Comparison of ENCODE assay signal across 1 cellular context in the genomic region with DNA sequence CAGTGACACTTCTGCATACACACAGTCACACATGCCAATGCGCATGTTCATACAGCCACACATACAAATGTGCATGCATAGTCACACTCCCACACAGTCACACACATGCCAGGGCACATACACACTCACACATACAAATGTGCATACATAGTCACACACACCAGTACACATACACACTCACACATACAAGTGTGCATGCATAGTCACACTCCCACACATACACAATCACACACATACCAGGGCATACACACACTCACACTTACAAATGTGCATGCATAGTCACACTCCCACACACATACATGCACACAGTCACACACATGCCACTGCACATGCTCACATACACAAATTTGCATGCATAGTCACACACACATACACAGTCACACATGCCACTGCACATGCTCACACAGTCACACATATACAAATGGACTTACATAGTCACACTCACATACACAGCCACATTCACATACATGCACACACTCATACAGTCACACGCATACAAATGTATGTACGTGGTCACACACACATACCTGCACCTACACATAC.
TF ChIP-seq lines count a peak whose summit lies in the region.

No MANE protein-coding gene starts in this region.

TF ChIP-seq in HEK293, 187 proteins besides CTCF, POLR2A, EP300 and RAD21:
- TF ChIP-seq, protein P1, sequence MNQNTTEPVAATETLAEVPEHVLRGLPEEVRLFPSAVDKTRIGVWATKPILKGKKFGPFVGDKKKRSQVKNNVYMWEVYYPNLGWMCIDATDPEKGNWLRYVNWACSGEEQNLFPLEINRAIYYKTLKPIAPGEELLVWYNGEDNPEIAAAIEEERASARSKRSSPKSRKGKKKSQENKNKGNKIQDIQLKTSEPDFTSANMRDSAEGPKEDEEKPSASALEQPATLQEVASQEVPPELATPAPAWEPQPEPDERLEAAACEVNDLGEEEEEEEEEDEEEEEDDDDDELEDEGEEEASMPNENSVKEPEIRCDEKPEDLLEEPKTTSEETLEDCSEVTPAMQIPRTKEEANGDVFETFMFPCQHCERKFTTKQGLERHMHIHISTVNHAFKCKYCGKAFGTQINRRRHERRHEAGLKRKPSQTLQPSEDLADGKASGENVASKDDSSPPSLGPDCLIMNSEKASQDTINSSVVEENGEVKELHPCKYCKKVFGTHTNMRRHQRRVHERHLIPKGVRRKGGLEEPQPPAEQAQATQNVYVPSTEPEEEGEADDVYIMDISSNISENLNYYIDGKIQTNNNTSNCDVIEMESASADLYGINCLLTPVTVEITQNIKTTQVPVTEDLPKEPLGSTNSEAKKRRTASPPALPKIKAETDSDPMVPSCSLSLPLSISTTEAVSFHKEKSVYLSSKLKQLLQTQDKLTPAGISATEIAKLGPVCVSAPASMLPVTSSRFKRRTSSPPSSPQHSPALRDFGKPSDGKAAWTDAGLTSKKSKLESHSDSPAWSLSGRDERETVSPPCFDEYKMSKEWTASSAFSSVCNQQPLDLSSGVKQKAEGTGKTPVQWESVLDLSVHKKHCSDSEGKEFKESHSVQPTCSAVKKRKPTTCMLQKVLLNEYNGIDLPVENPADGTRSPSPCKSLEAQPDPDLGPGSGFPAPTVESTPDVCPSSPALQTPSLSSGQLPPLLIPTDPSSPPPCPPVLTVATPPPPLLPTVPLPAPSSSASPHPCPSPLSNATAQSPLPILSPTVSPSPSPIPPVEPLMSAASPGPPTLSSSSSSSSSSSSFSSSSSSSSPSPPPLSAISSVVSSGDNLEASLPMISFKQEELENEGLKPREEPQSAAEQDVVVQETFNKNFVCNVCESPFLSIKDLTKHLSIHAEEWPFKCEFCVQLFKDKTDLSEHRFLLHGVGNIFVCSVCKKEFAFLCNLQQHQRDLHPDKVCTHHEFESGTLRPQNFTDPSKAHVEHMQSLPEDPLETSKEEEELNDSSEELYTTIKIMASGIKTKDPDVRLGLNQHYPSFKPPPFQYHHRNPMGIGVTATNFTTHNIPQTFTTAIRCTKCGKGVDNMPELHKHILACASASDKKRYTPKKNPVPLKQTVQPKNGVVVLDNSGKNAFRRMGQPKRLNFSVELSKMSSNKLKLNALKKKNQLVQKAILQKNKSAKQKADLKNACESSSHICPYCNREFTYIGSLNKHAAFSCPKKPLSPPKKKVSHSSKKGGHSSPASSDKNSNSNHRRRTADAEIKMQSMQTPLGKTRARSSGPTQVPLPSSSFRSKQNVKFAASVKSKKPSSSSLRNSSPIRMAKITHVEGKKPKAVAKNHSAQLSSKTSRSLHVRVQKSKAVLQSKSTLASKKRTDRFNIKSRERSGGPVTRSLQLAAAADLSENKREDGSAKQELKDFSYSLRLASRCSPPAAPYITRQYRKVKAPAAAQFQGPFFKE (tag by site-specific recombination; IDR thresholded peaks at IDR 0.05; ENCODE audit: borderline replicate concordance) = 0 out of 2 replicates have a peak, but pooled peaks have one; percentile 73
- TF ChIP-seq ZBTB21 (tag by site-specific recombination; IDR thresholded peaks at IDR 0.05) (no peak), ZNF560 (tag by site-specific recombination; IDR thresholded peaks at IDR 0.05; ENCODE audit: borderline replicate concordance) (no peak), TSHZ1 (tag by site-specific recombination; IDR thresholded peaks at IDR 0.05; ENCODE audit: borderline replicate concordance) (no peak), YY2 (tag by site-specific recombination; IDR thresholded peaks at IDR 0.05) (no peak), SP2 (tag by site-specific recombination; IDR thresholded peaks at IDR 0.05) (no peak), ZFHX2 (tag by site-specific recombination; conservative IDR thresholded peaks at IDR 0.05) (peak; percentile 79), ZNF791 (tag by site-specific recombination; IDR thresholded peaks at IDR 0.05) (no peak), ZNF221 (tag by site-specific recombination; IDR thresholded peaks at IDR 0.05; ENCODE audit: borderline replicate concordance) (no peak), BCL11A (tag by site-specific recombination; IDR thresholded peaks at IDR 0.05; ENCODE audit: low read depth) (no peak), KLF16 (tag by site-specific recombination; IDR thresholded peaks at IDR 0.05) (no peak), ZNF416 (tag by site-specific recombination; IDR thresholded peaks at IDR 0.05) (no peak), ZNF530 (tag by site-specific recombination; IDR thresholded peaks at IDR 0.05; ENCODE audit: low read depth) (no peak), ZNF366 (tag by site-specific recombination; conservative IDR thresholded peaks at IDR 0.05) (no peak), ZNF585B (tag by site-specific recombination; IDR thresholded peaks at IDR 0.05) (no peak), ZBTB8A (tag by site-specific recombination; IDR thresholded peaks at IDR 0.05) (no peak), ZNF324 (tag by site-specific recombination; IDR thresholded peaks at IDR 0.05) (no peak), WT1 (tag by site-specific recombination; IDR thresholded peaks at IDR 0.05) (no peak), ZNF626 (tag by site-specific recombination; IDR thresholded peaks at IDR 0.05) (no peak), ZNF10 (tag by site-specific recombination; IDR thresholded peaks at IDR 0.05) (no peak), MEIS1 (CRISPR knock-in tag; IDR thresholded peaks at IDR 0.05; ENCODE audit: borderline replicate concordance) (no peak), ZNF433 (tag by site-specific recombination; IDR thresholded peaks at IDR 0.05; ENCODE audit: low read depth) (no peak), ZNF704 (tag by site-specific recombination; IDR thresholded peaks at IDR 0.05) (no peak), ZNF692 (tag by site-specific recombination; IDR thresholded peaks at IDR 0.05) (no peak), ZNF274 (IDR thresholded peaks at IDR 0.05; ENCODE audit: low read length) (no peak), ZNF274 (tag by site-specific recombination; IDR thresholded peaks at IDR 0.05; ENCODE audit: borderline replicate concordance) (no peak; the same call in 1 of the 2 replicates), OSR2 (tag by site-specific recombination; IDR thresholded peaks at IDR 0.05) (no peak), ZNF610 (tag by site-specific recombination; IDR thresholded peaks at IDR 0.05; ENCODE audit: borderline replicate concordance) (no peak), ZNF18 (tag by site-specific recombination; IDR thresholded peaks at IDR 0.05) (peak; percentile 96), ZNF670 (tag by site-specific recombination; IDR thresholded peaks at IDR 0.05; ENCODE audit: low read depth) (no peak), ZNF747 (tag by site-specific recombination; IDR thresholded peaks at IDR 0.05) (peak; percentile 60; the same call in 1 of the 2 replicates), RBAK (tag by site-specific recombination; IDR thresholded peaks at IDR 0.05) (no peak), SALL2 (tag by site-specific recombination; IDR thresholded peaks at IDR 0.05; ENCODE audit: borderline replicate concordance) (no peak), ZNF202 (tag by site-specific recombination; IDR thresholded peaks at IDR 0.05; ENCODE audit: borderline replicate concordance) (0 out of 2 replicates have a peak, but pooled peaks have one; percentile 25), ZNF138 (tag by site-specific recombination; IDR thresholded peaks at IDR 0.05; ENCODE audit: borderline replicate concordance) (no peak), ZNF501 (tag by site-specific recombination; IDR thresholded peaks at IDR 0.05) (no peak), EGR2 (tag by site-specific recombination; IDR thresholded peaks at IDR 0.05; ENCODE audit: low read depth) (peak; percentile 66)
- TF ChIP-seq, protein P2, sequence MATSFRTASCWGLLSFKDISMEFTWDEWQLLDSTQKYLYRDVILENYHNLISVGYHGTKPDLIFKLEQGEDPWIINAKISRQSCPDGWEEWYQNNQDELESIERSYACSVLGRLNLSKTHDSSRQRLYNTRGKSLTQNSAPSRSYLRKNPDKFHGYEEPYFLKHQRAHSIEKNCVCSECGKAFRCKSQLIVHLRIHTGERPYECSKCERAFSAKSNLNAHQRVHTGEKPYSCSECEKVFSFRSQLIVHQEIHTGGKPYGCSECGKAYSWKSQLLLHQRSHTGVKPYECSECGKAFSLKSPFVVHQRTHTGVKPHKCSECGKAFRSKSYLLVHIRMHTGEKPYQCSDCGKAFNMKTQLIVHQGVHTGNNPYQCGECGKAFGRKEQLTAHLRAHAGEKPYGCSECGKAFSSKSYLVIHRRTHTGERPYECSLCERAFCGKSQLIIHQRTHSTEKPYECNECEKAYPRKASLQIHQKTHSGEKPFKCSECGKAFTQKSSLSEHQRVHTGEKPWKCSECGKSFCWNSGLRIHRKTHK (tag by site-specific recombination; IDR thresholded peaks at IDR 0.05) = peak; percentile 16; the same call in 1 of the 2 replicates
- TF ChIP-seq, protein P3, sequence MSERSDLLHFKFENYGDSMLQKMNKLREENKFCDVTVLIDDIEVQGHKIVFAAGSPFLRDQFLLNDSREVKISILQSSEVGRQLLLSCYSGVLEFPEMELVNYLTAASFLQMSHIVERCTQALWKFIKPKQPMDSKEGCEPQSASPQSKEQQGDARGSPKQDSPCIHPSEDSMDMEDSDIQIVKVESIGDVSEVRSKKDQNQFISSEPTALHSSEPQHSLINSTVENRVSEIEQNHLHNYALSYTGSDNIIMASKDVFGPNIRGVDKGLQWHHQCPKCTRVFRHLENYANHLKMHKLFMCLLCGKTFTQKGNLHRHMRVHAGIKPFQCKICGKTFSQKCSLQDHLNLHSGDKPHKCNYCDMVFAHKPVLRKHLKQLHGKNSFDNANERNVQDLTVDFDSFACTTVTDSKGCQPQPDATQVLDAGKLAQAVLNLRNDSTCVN (tag by site-specific recombination; optimal IDR thresholded peaks at IDR 0.05) = no peak
TF ChIP-seq in HEK293: peak in this region for 7.
